In genomic region chr12:116642683-116643082, GRCh38 we compare ENCODE assay signal across 1 cellular context.
TF ChIP-seq lines count a peak whose summit lies in the region.

No MANE protein-coding gene starts in this region.

TF ChIP-seq in GM23338, 12 proteins besides CTCF, POLR2A, EP300 and RAD21 (continued from another document):
- TF ChIP-seq REST (IDR thresholded peaks at IDR 0.05; ENCODE audit: unreplicated experiment) (no peak), CREB1 (CRISPR knock-in tag; IDR thresholded peaks at IDR 0.05; ENCODE audit: low read depth) (no peak), EZH2 (IDR thresholded peaks at IDR 0.05; ENCODE audit: low read depth, unreplicated experiment) (no peak), ZNF114 (CRISPR knock-in tag; IDR thresholded peaks at IDR 0.05) (no peak), ZNF462 (CRISPR knock-in tag; IDR thresholded peaks at IDR 0.05) (no peak), STAT1 (IDR thresholded peaks at IDR 0.05; ENCODE audit: unreplicated experiment) (no peak), NANOG (IDR thresholded peaks at IDR 0.05; ENCODE audit: borderline replicate concordance) (no peak), ETS1 (IDR thresholded peaks at IDR 0.05) (no peak), JUNB (IDR thresholded peaks at IDR 0.05; ENCODE audit: unreplicated experiment) (no peak)
